14 cellular contexts compared by ENCODE assay signal in the genomic region with DNA sequence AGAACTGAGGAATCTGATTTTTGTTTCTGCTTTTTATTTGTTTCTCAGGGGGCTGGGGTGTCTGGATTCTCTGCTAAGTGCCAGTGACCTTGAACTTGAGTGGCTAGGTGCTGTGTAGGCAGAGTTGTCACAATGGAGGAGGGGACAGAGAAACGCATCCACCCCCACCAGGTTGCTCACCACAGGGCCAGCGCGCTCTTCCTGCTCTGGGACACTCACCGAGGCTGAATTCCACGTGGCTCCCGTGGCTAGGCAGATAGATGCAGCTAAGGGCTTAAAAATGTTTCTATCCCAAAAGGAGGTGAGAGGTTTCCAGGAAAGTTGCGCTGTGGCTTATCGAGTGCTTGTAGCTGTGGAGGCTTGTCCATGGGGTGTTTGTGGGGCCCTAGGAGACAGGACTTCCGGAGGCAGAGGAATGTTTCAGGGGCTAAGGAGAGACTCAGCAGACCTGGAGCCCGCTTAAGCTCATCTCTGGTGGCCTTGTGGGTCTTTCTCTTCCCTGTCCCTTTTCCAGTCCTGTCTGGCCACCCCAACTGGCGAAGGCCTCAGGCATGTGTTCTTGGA. TPM values are rescaled to one million over a fixed set of nuclear protein-coding genes. Genes with fewer than 3 reads are reported as not detected.
DNase-seq lines count a peak whose midpoint lies in the region; ATAC-seq and TF ChIP-seq lines count a peak whose summit lies in the region.
"Had no signal": no experiment of that assay in that cellular context is flagged by ENCODE, and none has a peak within 500 bp of the region (broad histone marks: within the 10 kb centered on the region; RNA-seq: fewer than 3 reads in every experiment).

No MANE protein-coding gene starts in this region.

- DNase-seq in CD14-positive monocyte (ENCODE audit: low spot score): no peak
- peak; percentile 55 for DNase-seq in HK-2 (ENCODE audit: unreplicated experiment)
- peak; percentile 38 for DNase-seq in ecto neural progenitor cell (ENCODE audit: low spot score)
- DNase-seq in osteocyte (ENCODE audit: extremely low spot score, unreplicated experiment): peak; percentile 49
- no peak for DNase-seq in activated gamma-delta T cell (lab: John Stamatoyannopoulos, UW)
- DNase-seq: GOT3; heart right ventricle; MM.1S; stimulated activated CD4-positive, alpha-beta T cell treated with anti-CD3 and anti-CD28 coated beads, Interleukin-4, amount 100 ng/mL, for 24 hours; T1000 had no signal

- H3K4me1 Mint-ChIP-seq in CD14-positive monocyte (no peaks in the 10 kb centered on the region), osteocyte (ENCODE audit: unreplicated experiment) (peaks cover 7% of the 10 kb centered on the region)

- no peak for ATAC-seq in GM19397 (IDR thresholded peaks at IDR 0.05; ENCODE audit: unreplicated experiment)
- ATAC-seq in GM21526 (IDR thresholded peaks at IDR 0.05; ENCODE audit: low FRiP score, unreplicated experiment): no peak
- ATAC-seq in HG03139 (IDR thresholded peaks at IDR 0.05; ENCODE audit: unreplicated experiment): no peak
- ATAC-seq: heart right ventricle, psoas muscle had no signal

- H3K4me3 Mint-ChIP-seq in CD14-positive monocyte: no peak overlapping the region
- H3K4me3 Mint-ChIP-seq in osteocyte (ENCODE audit: unreplicated experiment): no peak overlapping the region

- H3K36me3 Mint-ChIP-seq in CD14-positive monocyte (peaks cover 76 to 98% of the 10 kb centered on the region in 2 donors), osteocyte (ENCODE audit: unreplicated experiment) (no peaks in the 10 kb centered on the region)

- H3K27ac Mint-ChIP-seq in CD14-positive monocyte: peak overlapping the region in 5 of 7 donors; percentile 28 to 53 (median 46)
- H3K27ac Mint-ChIP-seq in osteocyte (ENCODE audit: unreplicated experiment): no peak overlapping the region

- H3K9me3 Mint-ChIP-seq in CD14-positive monocyte: no peaks in the 10 kb centered on the region
- H3K9me3 Mint-ChIP-seq in osteocyte (ENCODE audit: unreplicated experiment): no peaks in the 10 kb centered on the region

- intact Hi-C loops in CD14-positive monocyte (cut with micrococcal nuclease): no loop called here

- peaks cover 0 to 2% (median 1%) of the 10 kb centered on the region in 3 donors for H3K27me3 Mint-ChIP-seq in CD14-positive monocyte (ENCODE audit: low read depth in 3 of 3)
- no peaks in the 10 kb centered on the region for H3K27me3 Mint-ChIP-seq in osteocyte (ENCODE audit: unreplicated experiment)

- TF ChIP-seq CTCF in CD14-positive monocyte (IDR thresholded peaks at IDR 0.05) (no peak), osteocyte (IDR thresholded peaks at IDR 0.05) (no peak)

RNA-seq across cellular contexts. Expression of gene ADCY7, which starts 36.8 kb away (rescaled TPM):
- polyA plus RNA-seq in CD14-positive monocyte: 10 to 100 TPM; 53.1 to 91.5 TPM
- 4.6 TPM in 2 replicates for total RNA-seq in osteocyte

Comparison
In these comparisons a context has a peak if more than half of its experiments do, and no peak if none do; other contexts are left out.
1. DNase-seq: peak in HK-2 (single experiment), ecto neural progenitor cell (single experiment) and osteocyte (single experiment); none in CD14-positive monocyte (single experiment) and activated gamma-delta T cell (single experiment).